Comparison of ENCODE assay signal across 12 cellular contexts in genomic region chr1:205455581-205456382, GRCh38. TPM values are rescaled to one million over a fixed set of nuclear protein-coding genes. Genes with fewer than 3 reads are reported as not detected.
DNase-seq lines count a peak whose midpoint lies in the region; ATAC-seq and TF ChIP-seq lines count a peak whose summit lies in the region.
"Had no signal": no experiment of that assay in that cellular context is flagged by ENCODE, and none has a peak within 500 bp of the region (broad histone marks: within the 10 kb centered on the region; RNA-seq: fewer than 3 reads in every experiment).

TSS of gene BLACAT1 (minus strand) at chr1:205456045.

- H3K36me3 Mint-ChIP-seq in activated T-cell treated with anti-CD3 and anti-CD28 coated beads, Interleukin-2, amount 50 U/mL, for 72 hours (ENCODE audit: insufficient read depth in 2 of 2): no peaks in the 10 kb centered on the region
- no peaks in the 10 kb centered on the region for H3K36me3 Mint-ChIP-seq in WTC11

- DNase-seq in activated T-cell treated with anti-CD3 and anti-CD28 coated beads, Interleukin-2, amount 50 U/mL, for 72 hours: no peak
- no peak for DNase-seq in activated T-cell treated with anti-CD3 and anti-CD28 coated beads, Interleukin-2, amount 50 U/mL, for 48 hours
- DNase-seq in WTC11 (ENCODE audit: low spot score) (peak; percentile 43), suprapubic skin (ENCODE audit: low spot score in 2 of 2) (no peak), Kasumi-1 (lab: John Stamatoyannopoulos, UW) (no peak)
- DNase-seq: SW 1271, tibial artery had no signal

- no peaks in the 10 kb centered on the region for H3K9me3 ChIP-seq in iPS-20b (ENCODE audit: insufficient read depth, low read depth, low read length)
- no peaks in the 10 kb centered on the region for H3K9me3 ChIP-seq in suprapubic skin
- H3K9me3 ChIP-seq: tibial artery had no signal

- ATAC-seq in activated T-cell treated with anti-CD3 and anti-CD28 coated beads, Interleukin-2, amount 50 U/mL, for 72 hours (replicated peaks in 1 of 2): peak in 1 of 2 donors; percentile 16
- ATAC-seq in WTC11 (no peak), GM19467 (IDR thresholded peaks at IDR 0.05; ENCODE audit: unreplicated experiment) (no peak)
- no peak for ATAC-seq in activated CD4-positive, CD25-positive, alpha-beta regulatory T cell treated with anti-CD3 and anti-CD28 coated beads, Interleukin-2, amount 50 U/mL, for 24 hours

- CTCF ChIA-PET in WTC11 (lab: Charles Lee): interaction anchor here (0.8 to 12.4 kb wide), 19 partner anchors 8 to 182 kb away, joined by 3 to 205 read pairs (median 9); no protein-coding TSS in a partner anchor

- H3K27ac ChIP-seq in iPS-20b (ENCODE audit: low read length) (peak within 1 kb of the TSS; percentile 53), suprapubic skin (no peak within 1 kb of the TSS)
- H3K27ac ChIP-seq: tibial artery had no signal

- 3% methylated on average over 53 of the region's 53 CpGs for WGBS in suprapubic skin

- H3K27me3 Mint-ChIP-seq in activated T-cell treated with anti-CD3 and anti-CD28 coated beads, Interleukin-2, amount 50 U/mL, for 72 hours (ENCODE audit: low read depth): peaks cover 86% of the 10 kb centered on the region
- peaks cover 3% of the 10 kb centered on the region for H3K27me3 Mint-ChIP-seq in WTC11 (ENCODE audit: low read depth)

- no peak for TF ChIP-seq POLR2A in suprapubic skin (IDR thresholded peaks at IDR 0.05)

- H3K27ac Mint-ChIP-seq in activated T-cell treated with anti-CD3 and anti-CD28 coated beads, Interleukin-2, amount 50 U/mL, for 72 hours: no peak within 1 kb of the TSS
- H3K27ac Mint-ChIP-seq in WTC11: peak within 1 kb of the TSS; percentile 94

- H3K36me3 ChIP-seq in iPS-20b (ENCODE audit: insufficient read depth, low read depth, low read length) (peaks cover 19% of the 10 kb centered on the region; the same call in 1 of the 2 replicates), suprapubic skin (no peaks in the 10 kb centered on the region)
- H3K36me3 ChIP-seq: tibial artery had no signal

- H3K4me1 ChIP-seq in iPS-20b (ENCODE audit: insufficient read depth, low read length) (peaks cover 31% of the 10 kb centered on the region), suprapubic skin (peaks cover 22% of the 10 kb centered on the region)

- POLR2A ChIA-PET in WTC11 (lab: Charles Lee): interaction anchor here (0.8 to 4.5 kb wide), 13 partner anchors 8 to 961 kb away, joined by 3 to 48 read pairs (median 5); no protein-coding TSS in a partner anchor

- H3K4me3 ChIP-seq in iPS-20b (ENCODE audit: low read length) (peak within 1 kb of the TSS; percentile 95), suprapubic skin (peak within 1 kb of the TSS; percentile 36)

- no peak for TF ChIP-seq EP300 in suprapubic skin (IDR thresholded peaks at IDR 0.05)

- TF ChIP-seq CTCF in WTC11 (IDR thresholded peaks at IDR 0.05) (no peak), suprapubic skin (IDR thresholded peaks at IDR 0.05) (no peak)

- peaks cover 10% of the 10 kb centered on the region for H3K4me1 Mint-ChIP-seq in activated T-cell treated with anti-CD3 and anti-CD28 coated beads, Interleukin-2, amount 50 U/mL, for 72 hours (ENCODE audit: low read depth)
- H3K4me1 Mint-ChIP-seq in WTC11: peaks cover 55% of the 10 kb centered on the region

- peak within 1 kb of the TSS; percentile 72 to 81 for H3K4me3 Mint-ChIP-seq in activated T-cell treated with anti-CD3 and anti-CD28 coated beads, Interleukin-2, amount 50 U/mL, for 72 hours
- H3K4me3 Mint-ChIP-seq in WTC11: peak within 1 kb of the TSS; percentile 99

- no peaks in the 10 kb centered on the region for H3K9me3 Mint-ChIP-seq in activated T-cell treated with anti-CD3 and anti-CD28 coated beads, Interleukin-2, amount 50 U/mL, for 72 hours
- no peaks in the 10 kb centered on the region for H3K9me3 Mint-ChIP-seq in WTC11

- H3K27me3 ChIP-seq in iPS-20b (ENCODE audit: insufficient read depth, low read length) (peaks cover 9% of the 10 kb centered on the region), suprapubic skin (peaks cover 100% of the 10 kb centered on the region)

- H3K9ac ChIP-seq in iPS-20b (ENCODE audit: low read depth, low read length): peak within 1 kb of the TSS; percentile 95

TF ChIP-seq in WTC11, 78 proteins besides CTCF, POLR2A, EP300 and RAD21:
- TF ChIP-seq FOXK1 (CRISPR knock-in tag; IDR thresholded peaks at IDR 0.05) (no peak), USF1 (CRISPR knock-in tag; IDR thresholded peaks at IDR 0.05) (no peak), SP1 (CRISPR knock-in tag; conservative IDR thresholded peaks at IDR 0.05) (no peak), HMGXB4 (CRISPR knock-in tag; IDR thresholded peaks at IDR 0.05) (0 out of 2 replicates have a peak, but pooled peaks have one; percentile 18)

RNA-seq across cellular contexts. Expression of gene BLACAT1, which starts in this region (rescaled TPM):
- total RNA-seq in activated T-cell treated with anti-CD3 and anti-CD28 coated beads, Interleukin-2, amount 50 U/mL, for 72 hours: under 1 TPM; 0.34 to 0.97 TPM
- total RNA-seq in WTC11 (2021) (5.2 to 9.8 TPM (median 5.3 TPM) in 3 replicates), suprapubic skin (not detected)
- total RNA-seq: glomerular endothelial cell, skeletal muscle tissue had no signal
